12 cellular contexts compared by ENCODE assay signal in genomic region chr20:32458061-32458836, GRCh38.
DNase-seq lines count a peak whose midpoint lies in the region; ATAC-seq and TF ChIP-seq lines count a peak whose summit lies in the region.
"Had no signal": no experiment of that assay in that cellular context is flagged by ENCODE, and none has a peak within 500 bp of the region (broad histone marks: within the 10 kb centered on the region; RNA-seq: fewer than 3 reads in every experiment).

No MANE protein-coding gene starts in this region.

- H3K36me3 ChIP-seq in CD4-positive, CD25-positive, alpha-beta regulatory T cell (ENCODE audit: control insufficient read depth, insufficient read depth, low read length) = peaks cover 37% of the 10 kb centered on the region
- H3K36me3 ChIP-seq in HUES6 (ENCODE audit: control insufficient read depth, insufficient read depth, low read length) (peaks cover 29% of the 10 kb centered on the region), HAP-1 (replicated peaks) (no peaks in the 10 kb centered on the region)

- H3K36me3 Mint-ChIP-seq in CD4-positive, CD25-positive, alpha-beta regulatory T cell = no peaks in the 10 kb centered on the region
- peaks cover 19% of the 10 kb centered on the region for H3K36me3 Mint-ChIP-seq in nephron progenitor cell (ENCODE audit: low read depth)
- H3K36me3 Mint-ChIP-seq: activated naive CD8-positive, alpha-beta T cell had no signal

- DNase-seq in CD4-positive, CD25-positive, alpha-beta regulatory T cell = no peak
- DNase-seq in cerebellum (ENCODE audit: low spot score) = peak; percentile 54
- DNase-seq in nephron progenitor cell = peak; percentile 27
- no peak for DNase-seq in HAP-1 (ENCODE audit: low spot score in 2 of 2)
- no peak for DNase-seq in activated CD8-positive, alpha-beta memory T cell treated with anti-CD3 and anti-CD28 coated beads, Interleukin-2, amount 50 U/mL, for 48 hours
- no peak for DNase-seq in midbrain (lab: John Stamatoyannopoulos, UW)
- DNase-seq: small intestine, T-helper 9 cell had no signal

- no peaks in the 10 kb centered on the region for H3K27me3 ChIP-seq in CD4-positive, CD25-positive, alpha-beta regulatory T cell (ENCODE audit: control insufficient read depth, insufficient read depth, low read length)
- no peaks in the 10 kb centered on the region for H3K27me3 ChIP-seq in HUES6 (ENCODE audit: control insufficient read depth, insufficient read depth, low read length)
- H3K27me3 ChIP-seq in HAP-1 (ENCODE audit: low read depth) = no peaks in the 10 kb centered on the region

- H3K4me3 Mint-ChIP-seq in CD4-positive, CD25-positive, alpha-beta regulatory T cell = no peak overlapping the region
- H3K4me3 Mint-ChIP-seq in nephron progenitor cell = peak overlapping the region; percentile 61
- H3K4me3 Mint-ChIP-seq: activated naive CD8-positive, alpha-beta T cell had no signal

- TF ChIP-seq CTCF in nephron progenitor cell (IDR thresholded peaks at IDR 0.05) = no peak

- H3K4me1 ChIP-seq in CD4-positive, CD25-positive, alpha-beta regulatory T cell (ENCODE audit: control insufficient read depth, insufficient read depth, low read length, poor library complexity, severe bottlenecking) = no peaks in the 10 kb centered on the region
- H3K4me1 ChIP-seq in HUES6 (ENCODE audit: control insufficient read depth, insufficient read depth, low read length) = peaks cover 17% of the 10 kb centered on the region
- H3K4me1 ChIP-seq in HAP-1 = no peaks in the 10 kb centered on the region

- peaks cover 0 to 8% (median under 1%) of the 10 kb centered on the region in 4 donors for H3K4me1 Mint-ChIP-seq in CD4-positive, CD25-positive, alpha-beta regulatory T cell
- peaks cover 63% of the 10 kb centered on the region for H3K4me1 Mint-ChIP-seq in nephron progenitor cell

- H3K27me3 Mint-ChIP-seq in CD4-positive, CD25-positive, alpha-beta regulatory T cell = no peaks in the 10 kb centered on the region
- peaks cover 6% of the 10 kb centered on the region for H3K27me3 Mint-ChIP-seq in nephron progenitor cell (ENCODE audit: low read depth, poor library complexity)
- H3K27me3 Mint-ChIP-seq: activated naive CD8-positive, alpha-beta T cell had no signal

- no peaks in the 10 kb centered on the region for H3K9me3 ChIP-seq in CD4-positive, CD25-positive, alpha-beta regulatory T cell (ENCODE audit: control insufficient read depth in 2 of 2, low read length in 2 of 2)
- H3K9me3 ChIP-seq in HUES6 (ENCODE audit: control insufficient read depth, insufficient read depth, low read depth, low read length) = no peaks in the 10 kb centered on the region
- no peaks in the 10 kb centered on the region for H3K9me3 ChIP-seq in HAP-1

- no peak overlapping the region for H3K4me3 ChIP-seq in CD4-positive, CD25-positive, alpha-beta regulatory T cell (ENCODE audit: low read depth, low read length)
- peak overlapping the region; percentile 70 for H3K4me3 ChIP-seq in HUES6 (ENCODE audit: low read depth, low read length)
- H3K4me3 ChIP-seq in HAP-1 = no peak overlapping the region
- H3K4me3 ChIP-seq: lung had no signal

- in situ Hi-C loops in HAP-1 (cut with MboI; ENCODE audit: low sequenced_read_pairs) = no loop called here

- no peak for ATAC-seq in CD4-positive, CD25-positive, alpha-beta regulatory T cell (ENCODE audit: low read depth in 2 of 2)
- ATAC-seq in GM19324 (IDR thresholded peaks at IDR 0.05; ENCODE audit: low FRiP score, unreplicated experiment) = no peak

- no peaks in the 10 kb centered on the region for H3K9me3 Mint-ChIP-seq in CD4-positive, CD25-positive, alpha-beta regulatory T cell
- no peaks in the 10 kb centered on the region for H3K9me3 Mint-ChIP-seq in nephron progenitor cell

- H3K27ac ChIP-seq in CD4-positive, CD25-positive, alpha-beta regulatory T cell (ENCODE audit: insufficient read depth, low read length, poor library complexity, severe bottlenecking) = no peak overlapping the region
- 0 out of 2 replicates have a peak overlapping the region, but pooled peaks have one; percentile 9 for H3K27ac ChIP-seq in HUES6 (ENCODE audit: low read depth, low read length)

- H3K9ac ChIP-seq in HUES6 (ENCODE audit: low read length) = peak overlapping the region; percentile 9

- peak overlapping the region; percentile 80 to 91 (median 88) for H3K27ac Mint-ChIP-seq in CD4-positive, CD25-positive, alpha-beta regulatory T cell
- H3K27ac Mint-ChIP-seq in nephron progenitor cell = peak overlapping the region; percentile 90
- H3K27ac Mint-ChIP-seq: activated naive CD8-positive, alpha-beta T cell had no signal

Comparison
In these comparisons a context has a peak if more than half of its experiments do, and no peak if none do; other contexts are left out.
1. DNase-seq: peak in cerebellum (single experiment) and nephron progenitor cell (single experiment); none in CD4-positive, CD25-positive, alpha-beta regulatory T cell (0 of 3), HAP-1 (0 of 2), activated CD8-positive, alpha-beta memory T cell treated with anti-CD3 and anti-CD28 coated beads, Interleukin-2, amount 50 U/mL, for 48 hours (single experiment) and midbrain (single experiment).